ENCODE assay signal across 2 cellular contexts in genomic region chr6:35105078-35105477, GRCh38.
TF ChIP-seq lines count a peak whose summit lies in the region.

No MANE protein-coding gene starts in this region.

TF ChIP-seq in HepG2, 621 proteins besides CTCF, POLR2A, EP300 and RAD21:
- TF ChIP-seq ZBTB39 (CRISPR knock-in tag; IDR thresholded peaks at IDR 0.05) (0 out of 2 replicates have a peak, but pooled peaks have one; percentile 53), TRIM24 (CRISPR knock-in tag; IDR thresholded peaks at IDR 0.05) (no peak), RARA (CRISPR knock-in tag; IDR thresholded peaks at IDR 0.05) (peak; percentile 68), NR2C2 (CRISPR knock-in tag; IDR thresholded peaks at IDR 0.05; ENCODE audit: borderline replicate concordance) (0 out of 2 replicates have a peak, but pooled peaks have one; percentile 14), ZNF770 (CRISPR knock-in tag; IDR thresholded peaks at IDR 0.05) (peak; percentile 96), MAZ (IDR thresholded peaks at IDR 0.05; ENCODE audit: borderline replicate concordance, low read depth, low read length) (no peak), MAZ (CRISPR knock-in tag; IDR thresholded peaks at IDR 0.05; ENCODE audit: low read depth) (no peak), SIX1 (CRISPR knock-in tag; IDR thresholded peaks at IDR 0.05; ENCODE audit: borderline replicate concordance) (peak; percentile 44; the same call in 1 of the 2 replicates), NR2F6 (IDR thresholded peaks at IDR 0.05) (peak; percentile 66), NR2F6 (CRISPR knock-in tag; IDR thresholded peaks at IDR 0.05) (peak; percentile 79), ZNF382 (CRISPR knock-in tag; IDR thresholded peaks at IDR 0.05; ENCODE audit: borderline replicate concordance) (no peak), NR2F1 (CRISPR knock-in tag; IDR thresholded peaks at IDR 0.05) (peak in 1 of 2 experiments; percentile 69; a peak in 2 of 4 replicates)

TF ChIP-seq in K562, 482 proteins besides CTCF, POLR2A, EP300 and RAD21:
- TF ChIP-seq GATA2 (CRISPR knock-in tag; IDR thresholded peaks at IDR 0.05) (no peak), ZNF507 (tag; conservative IDR thresholded peaks at IDR 0.05) (peak; percentile 95)
